ENCODE assay signal across 19 cellular contexts in genomic region chr14:101070540-101071492, GRCh38.
DNase-seq lines count a peak whose midpoint lies in the region; ATAC-seq lines count a peak whose summit lies in the region.
"Had no signal": no experiment of that assay in that cellular context is flagged by ENCODE, and none has a peak within 500 bp of the region (broad histone marks: within the 10 kb centered on the region; RNA-seq: fewer than 3 reads in every experiment).

No MANE protein-coding gene starts in this region.

- H3K18ac ChIP-seq in mesenchymal stem cell (ENCODE audit: low read depth in 1 of 2, low read length in 2 of 2): no peak overlapping the region

- ATAC-seq in activated CD4-positive, CD25-positive, alpha-beta regulatory T cell treated with anti-CD3 and anti-CD28 coated beads, Interleukin-2, amount 50 U/mL, for 24 hours: no peak
- no peak for ATAC-seq in HG02938 (IDR thresholded peaks at IDR 0.05; ENCODE audit: unreplicated experiment)
- ATAC-seq: activated CD8-positive, alpha-beta T cell treated with anti-CD3 and anti-CD28 coated beads for 36 hours; body of pancreas; right lobe of liver had no signal

- H2BK120ac ChIP-seq in mesenchymal stem cell (ENCODE audit: low read depth, low read length): no peak overlapping the region

- H3K36me3 ChIP-seq in mesenchymal stem cell (ENCODE audit: control insufficient read depth in 1 of 2, insufficient read depth in 2 of 2, low read depth in 1 of 2, low read length in 2 of 2): peaks cover 0 to 57% of the 10 kb centered on the region in 2 experiments
- H3K36me3 ChIP-seq: right lobe of liver had no signal

- H2BK15ac ChIP-seq in mesenchymal stem cell (ENCODE audit: low read depth, poor library complexity, severe bottlenecking): no peak overlapping the region

- in situ Hi-C loops in G401 (cut with HindIII; ENCODE audit: low sequenced_read_pairs): no loop called here

- H3K27ac ChIP-seq in mesenchymal stem cell (ENCODE audit: low read length, poor library complexity, severe bottlenecking): no peak overlapping the region
- H3K27ac ChIP-seq in temporal lobe (ENCODE audit: low read depth, low read length): peak overlapping the region; percentile 63
- H3K27ac ChIP-seq: body of pancreas, right lobe of liver had no signal

- H3K23ac ChIP-seq in mesenchymal stem cell (ENCODE audit: low read length in 2 of 2): no peak overlapping the region

- H2AFZ ChIP-seq in mesenchymal stem cell (ENCODE audit: low read depth, low read length): no peak overlapping the region

- H3K79me1 ChIP-seq in mesenchymal stem cell (replicated peaks; ENCODE audit: low read length, poor library complexity, severe bottlenecking): no peaks in the 10 kb centered on the region

- H3K4me3 ChIP-seq in mesenchymal stem cell (ENCODE audit: insufficient read depth in 1 of 2, low read depth in 1 of 2, low read length in 2 of 2): peak overlapping the region in 1 of 2 experiments; percentile 10
- H3K4me3 ChIP-seq: body of pancreas, right lobe of liver had no signal

- H3K9me3 ChIP-seq in mesenchymal stem cell (ENCODE audit: control insufficient read depth, low read length): no peaks in the 10 kb centered on the region
- H3K9me3 ChIP-seq: body of pancreas, right lobe of liver had no signal

- no peak overlapping the region for H2BK12ac ChIP-seq in mesenchymal stem cell (ENCODE audit: low read length in 2 of 2)

- WGBS in mesenchymal stem cell: 93% methylated on average over 16 of the region's 16 CpGs

- H3K14ac ChIP-seq in mesenchymal stem cell (ENCODE audit: low read length in 2 of 2): no peak overlapping the region

- peak; percentile 5 for DNase-seq in activated CD4-positive, CD25-positive, alpha-beta regulatory T cell treated with anti-CD3 and anti-CD28 coated beads, Interleukin-2, amount 50 U/mL, for 72 hours
- peak; percentile 20 for DNase-seq in activated CD8-positive, alpha-beta memory T cell treated with anti-CD3 and anti-CD28 coated beads, Interleukin-2, amount 50 U/mL, for 48 hours
- no peak for DNase-seq in mesenchymal stem cell
- DNase-seq in G401 (ENCODE audit: low spot score): no peak
- DNase-seq in GF-D8 (lab: John Stamatoyannopoulos, UW): no peak
- DNase-seq: activated CD8-positive, alpha-beta T cell treated with anti-CD3 and anti-CD28 coated beads for 36 hours; CD4-positive, CD25-positive, alpha-beta regulatory T cell; DMS79 treated with DMSO at 0.1 percent for 48 hours; glutamatergic neuron; Kasumi-1; NCI-H1105; NCI-H82; stimulated activated CD4-positive, alpha-beta T cell treated with anti-CD3 and anti-CD28 coated beads, Interleukin-2, amount 100 ng/mL, for 48 hours; SW 1271 had no signal

- peak overlapping the region; percentile 41 for H4K91ac ChIP-seq in mesenchymal stem cell (ENCODE audit: low read length)

- H3K4me2 ChIP-seq in mesenchymal stem cell (ENCODE audit: low read length, poor library complexity, severe bottlenecking): no peak overlapping the region

- no peak overlapping the region for H3K9ac ChIP-seq in mesenchymal stem cell (ENCODE audit: low read length)

- no peak overlapping the region for H3K4ac ChIP-seq in mesenchymal stem cell (ENCODE audit: low read depth in 1 of 2, low read length in 2 of 2)

- H2BK5ac ChIP-seq in mesenchymal stem cell (ENCODE audit: low read depth, low read length, poor library complexity, severe bottlenecking): no peak overlapping the region

- no peak overlapping the region for H4K8ac ChIP-seq in mesenchymal stem cell (ENCODE audit: low read length)

- peaks cover 48% of the 10 kb centered on the region for H3K4me1 ChIP-seq in mesenchymal stem cell (ENCODE audit: control insufficient read depth, insufficient read depth, low read depth, low read length)
- H3K4me1 ChIP-seq: body of pancreas, right lobe of liver had no signal

- H3K27me3 ChIP-seq in mesenchymal stem cell (ENCODE audit: control insufficient read depth in 1 of 2, insufficient read depth in 1 of 2, low read length in 2 of 2): peaks cover 0 to 3% of the 10 kb centered on the region in 2 experiments
- H3K27me3 ChIP-seq: body of pancreas, right lobe of liver had no signal

- H2AK5ac ChIP-seq in mesenchymal stem cell (ENCODE audit: low read length, severe bottlenecking): peak overlapping the region; percentile 38

Comparison
In these comparisons a context has a peak if more than half of its experiments do, and no peak if none do; other contexts are left out.
1. DNase-seq: peak in activated CD4-positive, CD25-positive, alpha-beta regulatory T cell treated with anti-CD3 and anti-CD28 coated beads, Interleukin-2, amount 50 U/mL, for 72 hours (single experiment) and activated CD8-positive, alpha-beta memory T cell treated with anti-CD3 and anti-CD28 coated beads, Interleukin-2, amount 50 U/mL, for 48 hours (single experiment); none in mesenchymal stem cell (single experiment), G401 (single experiment) and GF-D8 (single experiment).